Comparison of ENCODE assay signal across 28 cellular contexts in the genomic region with DNA sequence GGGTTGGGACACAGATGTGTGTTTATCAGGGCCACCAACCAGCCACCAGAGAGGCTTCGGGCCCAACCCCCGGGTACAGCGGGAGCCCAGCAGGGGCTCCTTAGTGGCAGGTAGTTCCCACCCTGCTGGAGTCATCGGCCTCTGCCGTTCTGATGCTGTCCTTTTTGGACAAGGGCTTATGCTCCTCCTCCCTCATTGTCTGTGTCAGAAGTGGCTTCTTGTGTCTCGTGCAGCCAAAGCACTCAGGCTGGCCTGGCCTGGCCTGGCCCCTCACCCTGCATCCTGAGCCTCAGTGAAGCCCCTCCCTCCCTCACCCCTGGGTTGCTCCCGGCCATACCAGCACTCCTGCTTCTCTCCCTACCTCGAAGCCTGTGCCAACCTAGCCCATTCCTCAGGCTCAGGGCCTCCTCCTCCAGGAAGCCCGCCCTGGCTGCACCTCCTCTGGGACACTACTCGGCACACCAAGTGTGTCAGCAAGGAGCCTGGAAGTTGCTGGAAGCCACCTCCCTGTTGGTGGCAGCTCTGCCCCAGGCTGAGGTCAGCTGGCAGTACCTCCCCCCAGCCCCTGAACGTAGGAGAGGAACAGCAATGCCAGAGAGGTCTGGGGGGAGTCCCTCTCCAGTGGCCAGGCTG.
"Had no signal": no experiment of that assay in that cellular context is flagged by ENCODE, and none has a peak within 500 bp of the region (broad histone marks: within the 10 kb centered on the region; RNA-seq: fewer than 3 reads in every experiment).

No MANE protein-coding gene starts in this region.

- H3K36me3 Mint-ChIP-seq: activated CD4-positive, alpha-beta memory T cell treated with anti-CD3 and anti-CD28 coated beads for 36 hours; activated naive CD4-positive, alpha-beta T cell treated with anti-CD3 and anti-CD28 coated beads, Interleukin-2, amount 10 ng/mL, durations not matched to agents 7 days and 5 days; activated naive CD8-positive, alpha-beta T cell treated with anti-CD3 and anti-CD28 coated beads, Interleukin-2, amount 10 ng/mL, durations not matched to agents 7 days and 5 days; brain; mesothelial cell of epicardium; naive B cell had no signal

- H3K4me3 ChIP-seq: ascending aorta, cardiac muscle cell, colonic mucosa, gastroesophageal sphincter, hepatocyte, psoas muscle, transverse colon had no signal

- H3K27me3 ChIP-seq: ascending aorta, colonic mucosa, gastroesophageal sphincter, hepatocyte, transverse colon had no signal

- H3K9ac ChIP-seq: parathyroid adenoma had no signal

- H3K4me1 ChIP-seq: parathyroid adenoma had no signal

- H3K27ac ChIP-seq: ascending aorta, cardiac muscle cell, colonic mucosa, gastroesophageal sphincter, hepatocyte, parathyroid adenoma, psoas muscle, transverse colon had no signal

- ATAC-seq: effector memory CD8-positive, alpha-beta T cell; gastroesophageal sphincter; psoas muscle had no signal

- H3K9me3 Mint-ChIP-seq: activated CD4-positive, alpha-beta memory T cell treated with anti-CD3 and anti-CD28 coated beads for 36 hours; activated naive CD4-positive, alpha-beta T cell treated with anti-CD3 and anti-CD28 coated beads, Interleukin-2, amount 10 ng/mL, durations not matched to agents 7 days and 5 days; activated naive CD8-positive, alpha-beta T cell treated with anti-CD3 and anti-CD28 coated beads, Interleukin-2, amount 10 ng/mL, durations not matched to agents 7 days and 5 days; activated T-cell treated with anti-CD3 and anti-CD28 coated beads, Interleukin-2, amount 50 U/mL, for 24 hours; effector memory CD8-positive, alpha-beta T cell; mesothelial cell of epicardium; naive B cell; nephron progenitor cell; T-helper 2 cell treated with Interferon-gamma antibody and Interleukin-4, amounts not matched to agents 5 μg/mL and 100 μg/mL, for 36 hours had no signal

- DNase-seq: activated CD4-positive, alpha-beta memory T cell treated with anti-CD3 and anti-CD28 coated beads for 36 hours; activated CD4-positive, alpha-beta T cell treated with anti-CD3 and anti-CD28 coated beads for 4 hours; activated CD8-positive, alpha-beta memory T cell treated with anti-CD3 and anti-CD28 coated beads, Interleukin-2, amount 50 U/mL, for 48 hours; activated gamma-delta T cell; activated naive CD4-positive, alpha-beta T cell treated with anti-CD3 and anti-CD28 coated beads, Interleukin-2, amount 10 ng/mL, durations not matched to agents 7 days and 5 days; activated naive CD8-positive, alpha-beta T cell treated with anti-CD3 and anti-CD28 coated beads, Interleukin-2, amount 10 ng/mL, durations not matched to agents 7 days and 5 days; activated T-cell treated with anti-CD3 and anti-CD28 coated beads, Interleukin-2, amount 50 U/mL, for 24 hours; cerebellar nuclear complex; colonic mucosa; effector memory CD8-positive, alpha-beta T cell; islet precursor cell; mammary epithelial cell; naive B cell; nephron progenitor cell; occipital lobe; psoas muscle; stimulated activated CD4-positive, alpha-beta T cell treated with anti-CD3 and anti-CD28 coated beads, Interleukin-15, amount 100 ng/mL, for 24 hours; stimulated activated naive CD4-positive, alpha-beta T cell; T-helper 1 cell; transverse colon had no signal

- H3K4me3 Mint-ChIP-seq: activated CD4-positive, alpha-beta memory T cell treated with anti-CD3 and anti-CD28 coated beads for 36 hours; activated naive CD4-positive, alpha-beta T cell treated with anti-CD3 and anti-CD28 coated beads, Interleukin-2, amount 10 ng/mL, durations not matched to agents 7 days and 5 days; activated T-cell treated with anti-CD3 and anti-CD28 coated beads, Interleukin-2, amount 50 U/mL, for 24 hours; effector memory CD8-positive, alpha-beta T cell; mesothelial cell of epicardium; nephron progenitor cell; T-helper 2 cell treated with Interferon-gamma antibody and Interleukin-4, amounts not matched to agents 5 μg/mL and 100 μg/mL, for 36 hours had no signal

- H3K36me3 ChIP-seq: ascending aorta, cardiac muscle cell, colonic mucosa, gastroesophageal sphincter, transverse colon had no signal

- H3K27ac Mint-ChIP-seq: activated CD4-positive, alpha-beta memory T cell treated with anti-CD3 and anti-CD28 coated beads for 36 hours; activated naive CD4-positive, alpha-beta T cell treated with anti-CD3 and anti-CD28 coated beads, Interleukin-2, amount 10 ng/mL, durations not matched to agents 7 days and 5 days; activated naive CD8-positive, alpha-beta T cell treated with anti-CD3 and anti-CD28 coated beads, Interleukin-2, amount 10 ng/mL, durations not matched to agents 7 days and 5 days; activated T-cell treated with anti-CD3 and anti-CD28 coated beads, Interleukin-2, amount 50 U/mL, for 24 hours; brain; effector memory CD8-positive, alpha-beta T cell; mesothelial cell of epicardium; nephron progenitor cell; T-helper 2 cell treated with Interferon-gamma antibody and Interleukin-4, amounts not matched to agents 5 μg/mL and 100 μg/mL, for 36 hours had no signal

- H3K9me3 ChIP-seq: ascending aorta, colonic mucosa, gastroesophageal sphincter, psoas muscle, transverse colon had no signal
